Comparison of ENCODE assay signal across 16 cellular contexts in the genomic region with DNA sequence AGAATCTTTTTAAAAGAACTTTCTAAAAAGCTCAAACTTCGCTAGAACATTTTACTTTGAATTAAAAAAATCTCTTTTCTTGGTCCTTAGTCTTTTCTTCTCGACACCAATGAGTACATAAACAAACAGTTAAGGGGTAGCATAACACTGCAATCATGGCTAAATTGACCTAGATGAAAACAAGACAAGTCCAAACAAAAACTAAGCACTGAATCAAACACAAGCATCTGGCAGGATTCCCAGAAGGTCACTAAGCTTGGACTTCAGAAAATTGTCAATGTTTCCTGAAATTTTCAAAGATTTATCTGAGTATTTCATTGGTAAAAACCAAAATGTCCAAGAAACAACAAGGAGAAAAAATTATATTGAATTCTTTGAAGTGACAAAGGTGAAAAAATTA. TPM values are rescaled to one million over a fixed set of nuclear protein-coding genes. Genes with fewer than 3 reads are reported as not detected.
DNase-seq lines count a peak whose midpoint lies in the region; FAIRE-seq and TF ChIP-seq lines count a peak whose summit lies in the region.
"Had no signal": no experiment of that assay in that cellular context is flagged by ENCODE, and none has a peak within 500 bp of the region (broad histone marks: within the 10 kb centered on the region; RNA-seq: fewer than 3 reads in every experiment).

No MANE protein-coding gene starts in this region.

- intact Hi-C loops in lower leg skin (cut with DNase I; ENCODE audit: low total_unique reads) = no loop called here

- WGBS in lower leg skin, 2 donors = 24 to 44% methylated on average over 2 of the region's 2 CpGs

- H3K4me3 ChIP-seq in fibroblast of mammary gland (ENCODE audit: control insufficient read depth, low read depth, low read length) = no peak overlapping the region
- H3K4me3 ChIP-seq in lower leg skin (ENCODE audit: low read depth, poor library complexity, severe bottlenecking) = no peak overlapping the region
- H3K4me3 ChIP-seq: BLaER1, GM12878 had no signal

- no peak for TF ChIP-seq CTCF in fibroblast of mammary gland (conservative IDR thresholded peaks at IDR 0.05; ENCODE audit: control insufficient read depth, insufficient read depth, low read depth, low read length)
- no peak for TF ChIP-seq CTCF in lower leg skin (IDR thresholded peaks at IDR 0.05)

- no peak for TF ChIP-seq POLR2A in lower leg skin (IDR thresholded peaks at IDR 0.05)

- peak; percentile 24 for DNase-seq in HCEC 1CT
- DNase-seq in NCI-H748 (lab: John Stamatoyannopoulos, UW; ENCODE audit: unreplicated experiment) = peak; percentile 69
- peak; percentile 71 for DNase-seq in fibroblast of mammary gland (ENCODE audit: low read depth)
- peak; percentile 34 for DNase-seq in renal cortical epithelial cell (ENCODE audit: low read depth)
- no peak for DNase-seq in GM19239 (ENCODE audit: insufficient read length, low spot score)
- no peak for DNase-seq in SHP77 (lab: John Stamatoyannopoulos, UW)
- DNase-seq in lower leg skin (ENCODE audit: low spot score in 2 of 2) = no peak
- no peak for DNase-seq in hepatic stellate cell (ENCODE audit: low spot score)
- DNase-seq: activated CD4-positive, alpha-beta memory T cell treated with anti-CD3 and anti-CD28 coated beads, Interleukin-2, amount 10 ng/mL, durations not matched to agents 7 days and 5 days; effector CD4-positive, alpha-beta T cell; kidney glomerular epithelial cell; naive B cell; stimulated activated CD4-positive, alpha-beta T cell treated with anti-CD3 and anti-CD28 coated beads, Interleukin-4, amount 100 ng/mL, for 1 hour had no signal

- no peak for FAIRE-seq in GM19239 (lab: Jason Lieb, UNC)
- FAIRE-seq: GM12878 had no signal

RNA-seq across cellular contexts. Expression of gene COL21A1, which starts 5.0 kb away (rescaled TPM):
- 0.50 TPM in 1 of 2 replicates, not detected in the other for total RNA-seq in renal cortical epithelial cell
- total RNA-seq in lower leg skin = 1 to 10 TPM; 1.9 to 8.3 (median 5.4) TPM
- total RNA-seq: activated CD4-positive, alpha-beta memory T cell treated with anti-CD3 and anti-CD28 coated beads, Interleukin-2, amount 10 ng/mL, durations not matched to agents 7 days and 5 days; activated T-helper 17 cell treated with anti-CD3 and anti-CD28 coated beads, Interleukin-2, amount 50 U/mL, for 72 hours; GM12878 had no signal

Comparison
In these comparisons a context has a peak if more than half of its experiments do, and no peak if none do; other contexts are left out.
1. DNase-seq: peak in HCEC 1CT (single experiment), NCI-H748 (single experiment), fibroblast of mammary gland (single experiment) and renal cortical epithelial cell (single experiment); none in GM19239 (single experiment), SHP77 (0 of 2), lower leg skin (0 of 2) and hepatic stellate cell (single experiment).